ENCODE assay signal across 31 cellular contexts in genomic region chr7:156544199-156544598, GRCh38.
"Had no signal": no experiment of that assay in that cellular context is flagged by ENCODE, and none has a peak within 500 bp of the region (broad histone marks: within the 10 kb centered on the region; RNA-seq: fewer than 3 reads in every experiment).

No MANE protein-coding gene starts in this region.

- H3K36me3 Mint-ChIP-seq: mesothelial cell of epicardium; natural killer cell treated with Interleukin-12 subunit alpha and Interleukin-12 subunit beta and Interleukin-15 and Interleukin-18, amount 100 ng/mL, for 72 hours; stimulated activated effector memory CD8-positive, alpha-beta T cell treated with anti-CD3 and anti-CD28 coated beads, Interleukin-12 subunit alpha, Interleukin-12 subunit beta, amount 100 ng/mL, for 72 hours had no signal

- ATAC-seq: heart right ventricle; natural killer cell treated with Interleukin-12 subunit alpha and Interleukin-12 subunit beta and Interleukin-15 and Interleukin-18, amount 100 ng/mL, for 72 hours; sciatic nerve; stimulated activated effector memory CD8-positive, alpha-beta T cell treated with anti-CD3 and anti-CD28 coated beads, Interleukin-12 subunit alpha, Interleukin-12 subunit beta, amount 100 ng/mL, for 72 hours had no signal

- H3K4me1 Mint-ChIP-seq: immature natural killer cell, naive B cell had no signal

- H3K27me3 ChIP-seq: esophagus squamous epithelium, heart right ventricle, neural progenitor cell, stomach, thyroid gland had no signal

- H3K9me3 ChIP-seq: esophagus squamous epithelium, mucosa of descending colon, stomach, thyroid gland had no signal

- H3K9me3 Mint-ChIP-seq: mesothelial cell of epicardium; natural killer cell treated with Interleukin-12 subunit alpha and Interleukin-12 subunit beta and Interleukin-15 and Interleukin-18, amount 100 ng/mL, for 72 hours had no signal

- H3K27ac Mint-ChIP-seq: immature natural killer cell; mesothelial cell of epicardium; naive B cell; natural killer cell treated with Interleukin-12 subunit alpha and Interleukin-12 subunit beta and Interleukin-15 and Interleukin-18, amount 100 ng/mL, for 72 hours; neural progenitor cell; progenitor cell of endocrine pancreas; stimulated activated effector memory CD8-positive, alpha-beta T cell treated with anti-CD3 and anti-CD28 coated beads, Interleukin-12 subunit alpha, Interleukin-12 subunit beta, amount 100 ng/mL, for 72 hours had no signal

- H2AFZ ChIP-seq: neural progenitor cell, parathyroid adenoma had no signal

- H3K4me1 ChIP-seq: esophagus squamous epithelium, heart right ventricle, parathyroid adenoma, thyroid gland had no signal

- H3K4me3 Mint-ChIP-seq: immature natural killer cell; mesothelial cell of epicardium; naive B cell; natural killer cell treated with Interleukin-12 subunit alpha and Interleukin-12 subunit beta and Interleukin-15 and Interleukin-18, amount 100 ng/mL, for 72 hours; neural progenitor cell; stimulated activated effector memory CD8-positive, alpha-beta T cell treated with anti-CD3 and anti-CD28 coated beads, Interleukin-12 subunit alpha, Interleukin-12 subunit beta, amount 100 ng/mL, for 72 hours had no signal

- H3K27ac ChIP-seq: coronary artery, esophagus squamous epithelium, heart right ventricle, neural progenitor cell, parathyroid adenoma, stomach, thyroid gland had no signal

- H3K9ac ChIP-seq: neural progenitor cell, parathyroid adenoma had no signal

- H3K79me2 ChIP-seq: parathyroid adenoma had no signal

- DNase-seq: dermis blood vessel endothelial cell; effector memory CD4-positive, alpha-beta T cell; esophagus squamous epithelium; foreskin melanocyte; glutamatergic neuron; heart right ventricle; hypothalamus; immature natural killer cell; islet precursor cell; kidney glomerular epithelial cell; mesenchymal stem cell; mucosa of descending colon; naive B cell; stimulated activated CD4-positive, alpha-beta T cell treated with anti-CD3 and anti-CD28 coated beads, Interleukin-12 subunit alpha, Interleukin-12 subunit beta, amount 100 ng/mL, for 4 hours; stimulated activated CD4-positive, alpha-beta T cell treated with anti-CD3 and anti-CD28 coated beads, Interleukin-1b, Interleukin-23, amount 100 ng/mL, for 48 hours; stimulated activated CD4-positive, alpha-beta T cell treated with anti-CD3 and anti-CD28 coated beads, Interleukin-4, amount 100 ng/mL, for 24 hours; stimulated activated naive CD4-positive, alpha-beta T cell treated with Interleukin-2 at 50 U/mL for 16 hours; stomach; thyroid gland; trophoblast cell had no signal

- FAIRE-seq: endothelial cell of umbilical vein, urothelium cell line had no signal

- H3K4me3 ChIP-seq: coronary artery, esophagus squamous epithelium, heart right ventricle, mucosa of descending colon, neural progenitor cell, smooth muscle cell, stomach, thyroid gland had no signal

- H3K36me3 ChIP-seq: esophagus squamous epithelium, heart right ventricle, neural progenitor cell, stomach, thyroid gland had no signal

- H3K4me2 ChIP-seq: neural progenitor cell, smooth muscle cell had no signal
